In genomic region chr20:50898475-50898874, GRCh38 we compare ENCODE assay signal across 17 cellular contexts. TPM values are rescaled to one million over a fixed set of nuclear protein-coding genes. Genes with fewer than 3 reads are reported as not detected.
DNase-seq lines count a peak whose midpoint lies in the region; TF ChIP-seq lines count a peak whose summit lies in the region.
"Had no signal": no experiment of that assay in that cellular context is flagged by ENCODE, and none has a peak within 500 bp of the region (broad histone marks: within the 10 kb centered on the region; RNA-seq: fewer than 3 reads in every experiment).

No MANE protein-coding gene starts in this region.

- H3K36me3 ChIP-seq in MG63: peaks cover 89% of the 10 kb centered on the region

- TF ChIP-seq CTCF in AG10803 (conservative IDR thresholded peaks at IDR 0.05; ENCODE audit: low read length): no peak
- TF ChIP-seq CTCF in Calu3 (IDR thresholded peaks at IDR 0.05; ENCODE audit: unreplicated experiment): no peak
- TF ChIP-seq CTCF in glutamatergic neuron (IDR thresholded peaks at IDR 0.05; ENCODE audit: partially characterized antibody, unreplicated experiment): no peak
- no peak for TF ChIP-seq CTCF in GM10266 (IDR thresholded peaks at IDR 0.05; ENCODE audit: control insufficient read depth, insufficient read depth, low read depth, missing control alignments)

- intact Hi-C loops in Calu3 (cut with micrococcal nuclease; ENCODE audit: unreplicated experiment): no loop called here

- CTCF ChIA-PET in Calu3 (lab: Charles Lee): no interaction called here

- peaks cover 78% of the 10 kb centered on the region for H3K36me3 Mint-ChIP-seq in Calu3 (ENCODE audit: insufficient read depth, unreplicated experiment)
- H3K36me3 Mint-ChIP-seq in activated naive CD8-positive, alpha-beta T cell treated with anti-CD3 and anti-CD28 coated beads for 36 hours: peaks cover 40% of the 10 kb centered on the region
- peaks cover 1% of the 10 kb centered on the region for H3K36me3 Mint-ChIP-seq in glutamatergic neuron (ENCODE audit: unreplicated experiment)

- H3K27ac Mint-ChIP-seq in Calu3 (ENCODE audit: unreplicated experiment) (peak overlapping the region; percentile 61), glutamatergic neuron (ENCODE audit: unreplicated experiment) (peak overlapping the region; percentile 65)
- H3K27ac Mint-ChIP-seq in activated naive CD8-positive, alpha-beta T cell treated with anti-CD3 and anti-CD28 coated beads for 36 hours: peak overlapping the region; percentile 80
- H3K27ac Mint-ChIP-seq: stimulated activated naive B cell treated with anti-CD40 and anti-IgM and Interleukin-4, amounts not matched to agents 10 μg/mL and 1 μg/mL and 100 μg/mL, for 72 hours had no signal

- H3K4me1 Mint-ChIP-seq in Calu3 (ENCODE audit: low read depth, unreplicated experiment) (peaks cover 17% of the 10 kb centered on the region), glutamatergic neuron (ENCODE audit: low read depth, unreplicated experiment) (peaks cover 2% of the 10 kb centered on the region)
- H3K4me1 Mint-ChIP-seq in activated naive CD8-positive, alpha-beta T cell treated with anti-CD3 and anti-CD28 coated beads for 36 hours: peaks cover 19% of the 10 kb centered on the region

- no peaks in the 10 kb centered on the region for H3K9me3 ChIP-seq in MG63
- H3K9me3 ChIP-seq: transverse colon had no signal

- H3K4me3 ChIP-seq in AG10803 (ENCODE audit: low read length) (no peak overlapping the region), MG63 (no peak overlapping the region)
- H3K4me3 ChIP-seq: lung, transverse colon had no signal

- peak; percentile 25 for DNase-seq in AG10803 (ENCODE audit: low read depth)
- no peak for DNase-seq in Calu3
- no peak for DNase-seq in activated naive CD8-positive, alpha-beta T cell treated with anti-CD3 and anti-CD28 coated beads for 36 hours
- no peak for DNase-seq in glutamatergic neuron
- no peak for DNase-seq in MG63
- no peak for DNase-seq in HT-29 (ENCODE audit: low spot score)
- no peak for DNase-seq in GM10266 (ENCODE audit: extremely low spot score)
- DNase-seq: activated effector memory CD4-positive, alpha-beta T cell treated with Interleukin-2 at 50 U/mL for 16 hours; endodermal cell; H7; NCI-H1105 treated with DMSO at 0.1 percent for 48 hours; NCI-H2107; NCI-H524; stimulated activated naive B cell treated with anti-CD40 and anti-IgM and Interleukin-4, amounts not matched to agents 10 μg/mL and 1 μg/mL and 100 μg/mL, for 72 hours; SW 1271; transverse colon had no signal

- no peaks in the 10 kb centered on the region for H3K27me3 ChIP-seq in MG63
- H3K27me3 ChIP-seq: transverse colon had no signal

- no peaks in the 10 kb centered on the region for H3K9me3 Mint-ChIP-seq in Calu3 (ENCODE audit: low read depth, unreplicated experiment)
- H3K9me3 Mint-ChIP-seq in activated naive CD8-positive, alpha-beta T cell treated with anti-CD3 and anti-CD28 coated beads for 36 hours: no peaks in the 10 kb centered on the region
- peaks cover 3% of the 10 kb centered on the region for H3K9me3 Mint-ChIP-seq in glutamatergic neuron (ENCODE audit: unreplicated experiment)
- H3K9me3 Mint-ChIP-seq: endodermal cell; stimulated activated naive B cell treated with anti-CD40 and anti-IgM and Interleukin-4, amounts not matched to agents 10 μg/mL and 1 μg/mL and 100 μg/mL, for 72 hours had no signal

- no TSS peak for BruUV-seq in Calu3 (replicated peaks; lab: Mats Ljungman, UMichigan)

- H3K4me3 Mint-ChIP-seq in Calu3 (ENCODE audit: low read depth, unreplicated experiment): no peak overlapping the region
- no peak overlapping the region for H3K4me3 Mint-ChIP-seq in activated naive CD8-positive, alpha-beta T cell treated with anti-CD3 and anti-CD28 coated beads for 36 hours
- H3K4me3 Mint-ChIP-seq in glutamatergic neuron (ENCODE audit: unreplicated experiment): no peak overlapping the region
- H3K4me3 Mint-ChIP-seq: endodermal cell; stimulated activated naive B cell treated with anti-CD40 and anti-IgM and Interleukin-4, amounts not matched to agents 10 μg/mL and 1 μg/mL and 100 μg/mL, for 72 hours had no signal

- H3K27me3 Mint-ChIP-seq in Calu3 (ENCODE audit: unreplicated experiment) (no peaks in the 10 kb centered on the region), glutamatergic neuron (ENCODE audit: unreplicated experiment) (peaks cover 6% of the 10 kb centered on the region)
- H3K27me3 Mint-ChIP-seq in activated naive CD8-positive, alpha-beta T cell treated with anti-CD3 and anti-CD28 coated beads for 36 hours: no peaks in the 10 kb centered on the region
- H3K27me3 Mint-ChIP-seq: stimulated activated naive B cell treated with anti-CD40 and anti-IgM and Interleukin-4, amounts not matched to agents 10 μg/mL and 1 μg/mL and 100 μg/mL, for 72 hours had no signal

RNA-seq across cellular contexts. Expression of gene ADNP, which starts 32.8 kb away (rescaled TPM):
- total RNA-seq in Calu3 (2022): 91.8 and 103 TPM in 2 replicates
- 10 to 100 TPM; 73.0 to 80.7 TPM for total RNA-seq in activated naive CD8-positive, alpha-beta T cell treated with anti-CD3 and anti-CD28 coated beads for 36 hours
- total RNA-seq in glutamatergic neuron (ENCODE audit: unreplicated experiment): 139 TPM
- 11.6 and 13.8 TPM in 2 replicates for total RNA-seq in MG63 (2014; rRNA removed; shearing (Covaris generic); ENCODE audit: low replicate concordance)
- 37.2 and 43.3 TPM in 2 replicates for total RNA-seq in HT-29 (2014; rRNA removed; shearing (Covaris generic))

RNA-seq across cellular contexts. Expression of gene DPM1, which starts 59.9 kb away (rescaled TPM):
- total RNA-seq in Calu3 (2022) (87.3 and 89.1 TPM in 2 replicates), glutamatergic neuron (ENCODE audit: unreplicated experiment) (31.9 TPM)
- total RNA-seq in activated naive CD8-positive, alpha-beta T cell treated with anti-CD3 and anti-CD28 coated beads for 36 hours: 10 to 100 TPM; 84.6 to 88.1 TPM
- total RNA-seq in MG63 (2014; rRNA removed; shearing (Covaris generic); ENCODE audit: low replicate concordance): 187 and 483 TPM in 2 replicates
- total RNA-seq in HT-29 (2014; rRNA removed; shearing (Covaris generic)): 69.7 and 76.9 TPM in 2 replicates
